In the genomic region with DNA sequence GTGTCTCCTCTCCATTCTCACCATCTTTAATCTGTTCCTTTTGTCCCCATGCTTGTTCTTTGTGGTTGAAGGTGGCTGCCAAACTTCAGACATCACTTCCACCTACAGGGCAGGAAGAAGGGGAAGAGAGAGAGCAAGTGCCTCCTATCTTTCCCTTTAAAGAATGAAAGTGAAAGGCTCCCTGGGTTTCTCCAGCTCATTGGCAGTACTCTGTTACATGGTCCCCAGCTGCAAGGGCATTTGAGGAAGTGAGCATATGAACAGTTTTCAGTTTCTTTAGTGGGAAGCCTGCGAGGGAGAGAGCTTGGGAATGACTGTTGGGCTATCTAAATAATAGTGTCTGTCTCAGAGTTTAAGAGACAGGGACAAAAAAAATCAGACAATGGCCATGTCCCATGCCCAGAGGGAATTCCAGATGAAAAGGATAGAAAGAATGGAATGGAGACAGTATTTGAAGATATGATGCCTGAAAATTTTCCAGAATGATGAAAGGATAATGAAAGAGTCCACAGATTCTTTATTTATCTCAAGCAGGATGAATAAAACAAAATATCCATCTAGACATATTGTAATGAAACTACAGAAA, we compare ENCODE assay signal across 28 cellular contexts.
"Had no signal": no experiment of that assay in that cellular context is flagged by ENCODE, and none has a peak within 500 bp of the region (broad histone marks: within the 10 kb centered on the region; RNA-seq: fewer than 3 reads in every experiment).

No MANE protein-coding gene starts in this region.

- H2AFZ ChIP-seq: hepatocyte, parathyroid adenoma had no signal

- H3K27ac Mint-ChIP-seq: activated B cell treated with CpG ODN at 0.5 μM for 24 hours; activated CD4-positive, alpha-beta memory T cell treated with anti-CD3 and anti-CD28 coated beads for 36 hours; activated CD4-positive, alpha-beta T cell treated with anti-CD3 and anti-CD28 coated beads for 36 hours; immature natural killer cell; naive B cell; stimulated activated effector memory CD8-positive, alpha-beta T cell treated with anti-CD3 and anti-CD28 coated beads, Interleukin-12 subunit alpha, Interleukin-12 subunit beta, amount 100 ng/mL, for 72 hours; stimulated activated naive CD8-positive, alpha-beta T cell treated with anti-CD3 and anti-CD28 coated beads, Interleukin-15, amount 100 ng/mL, for 72 hours; T-cell had no signal

- DNase-seq: activated B cell treated with CpG ODN at 0.5 μM for 24 hours; activated CD4-positive, alpha-beta memory T cell treated with anti-CD3 and anti-CD28 coated beads for 36 hours; activated CD4-positive, alpha-beta T cell treated with anti-CD3 and anti-CD28 coated beads for 36 hours; activated gamma-delta T cell; activated T-cell treated with anti-CD3 and anti-CD28 coated beads, Interleukin-2, amount 50 U/mL, for 72 hours; adrenal gland; brain microvascular endothelial cell; caudate nucleus; dermis blood vessel endothelial cell; effector CD8-positive, alpha-beta T cell; foreskin melanocyte; glutamatergic neuron; immature natural killer cell; kidney glomerular epithelial cell; left lung; naive B cell; nucleus accumbens; right cardiac atrium; stimulated activated CD4-positive, alpha-beta T cell treated with anti-CD3 and anti-CD28 coated beads, Interleukin-2, amount 100 ng/mL, for 24 hours; stimulated activated naive CD8-positive, alpha-beta T cell treated with anti-CD3 and anti-CD28 coated beads, Interleukin-15, amount 100 ng/mL, for 72 hours; T-cell; transverse colon had no signal

- H3K27me3 ChIP-seq: adrenal gland, ascending aorta, brain microvascular endothelial cell, hepatocyte, left lung, transverse colon had no signal

- H3K79me2 ChIP-seq: hepatocyte, parathyroid adenoma had no signal

- ATAC-seq: activated CD4-positive, alpha-beta T cell treated with anti-CD3 and anti-CD28 coated beads for 36 hours; activated naive CD4-positive, alpha-beta T cell treated with anti-CD3 and anti-CD28 coated beads, Interleukin-2, amount 50 U/mL, for 72 hours; activated T-cell treated with anti-CD3 and anti-CD28 coated beads, Interleukin-2, amount 50 U/mL, for 72 hours; left lung; right cardiac atrium; stimulated activated effector memory CD8-positive, alpha-beta T cell treated with anti-CD3 and anti-CD28 coated beads, Interleukin-12 subunit alpha, Interleukin-12 subunit beta, amount 100 ng/mL, for 72 hours; stimulated activated naive CD8-positive, alpha-beta T cell treated with anti-CD3 and anti-CD28 coated beads, Interleukin-15, amount 100 ng/mL, for 72 hours; T-cell had no signal

- H3K4me3 ChIP-seq: ascending aorta, hepatocyte, left lung, lung, transverse colon had no signal

- H3K36me3 Mint-ChIP-seq: stimulated activated effector memory CD8-positive, alpha-beta T cell treated with anti-CD3 and anti-CD28 coated beads, Interleukin-12 subunit alpha, Interleukin-12 subunit beta, amount 100 ng/mL, for 72 hours had no signal

- H3K4me3 Mint-ChIP-seq: activated B cell treated with CpG ODN at 0.5 μM for 24 hours; activated CD4-positive, alpha-beta memory T cell treated with anti-CD3 and anti-CD28 coated beads for 36 hours; activated CD4-positive, alpha-beta T cell treated with anti-CD3 and anti-CD28 coated beads for 36 hours; activated T-cell treated with anti-CD3 and anti-CD28 coated beads, Interleukin-2, amount 50 U/mL, for 72 hours; immature natural killer cell; stimulated activated effector memory CD8-positive, alpha-beta T cell treated with anti-CD3 and anti-CD28 coated beads, Interleukin-12 subunit alpha, Interleukin-12 subunit beta, amount 100 ng/mL, for 72 hours; stimulated activated naive CD8-positive, alpha-beta T cell treated with anti-CD3 and anti-CD28 coated beads, Interleukin-15, amount 100 ng/mL, for 72 hours; T-cell had no signal

- H3K4me2 ChIP-seq: hepatocyte had no signal

- H3K27ac ChIP-seq: adrenal gland, ascending aorta, brain microvascular endothelial cell, hepatocyte, left lung, parathyroid adenoma, transverse colon had no signal

- H3K4me1 ChIP-seq: adrenal gland, left lung, parathyroid adenoma, transverse colon had no signal

- H3K27me3 Mint-ChIP-seq: activated B cell treated with CpG ODN at 0.5 μM for 24 hours; activated CD4-positive, alpha-beta memory T cell treated with anti-CD3 and anti-CD28 coated beads for 36 hours; activated CD4-positive, alpha-beta T cell treated with anti-CD3 and anti-CD28 coated beads for 36 hours; naive B cell; stimulated activated naive CD8-positive, alpha-beta T cell treated with anti-CD3 and anti-CD28 coated beads, Interleukin-15, amount 100 ng/mL, for 72 hours; T-cell had no signal

- H3K4me1 Mint-ChIP-seq: activated B cell treated with CpG ODN at 0.5 μM for 24 hours; immature natural killer cell; naive B cell; stimulated activated effector memory CD8-positive, alpha-beta T cell treated with anti-CD3 and anti-CD28 coated beads, Interleukin-12 subunit alpha, Interleukin-12 subunit beta, amount 100 ng/mL, for 72 hours had no signal

- H3K9ac ChIP-seq: parathyroid adenoma had no signal

- H3K36me3 ChIP-seq: adrenal gland, brain microvascular endothelial cell had no signal
